Comparison of ENCODE assay signal across 17 cellular contexts in the genomic region with DNA sequence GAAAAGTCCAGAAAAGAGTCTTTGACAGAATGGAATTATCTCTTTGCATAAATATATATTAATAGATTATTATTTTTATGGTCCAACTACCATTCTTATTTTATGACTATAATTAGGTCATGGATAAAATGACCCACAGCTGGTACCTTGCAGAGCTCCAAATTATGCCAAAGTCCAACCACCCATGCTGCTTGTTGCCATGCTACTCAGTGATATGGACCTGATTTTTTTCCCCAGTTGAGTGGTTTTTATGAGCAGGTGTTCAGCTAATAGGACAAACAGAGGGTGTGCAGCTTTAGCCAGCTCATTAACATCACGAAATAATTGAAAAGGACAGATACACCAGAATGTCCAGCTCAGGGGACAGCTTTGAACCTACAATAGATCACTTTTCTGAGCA.
"Had no signal": no experiment of that assay in that cellular context is flagged by ENCODE, and none has a peak within 500 bp of the region (broad histone marks: within the 10 kb centered on the region; RNA-seq: fewer than 3 reads in every experiment).

No MANE protein-coding gene starts in this region.

- ATAC-seq: heart left ventricle; naive thymus-derived CD4-positive, alpha-beta T cell; psoas muscle; sciatic nerve had no signal

- DNase-seq: cortex of kidney; dorsolateral prefrontal cortex; effector CD8-positive, alpha-beta T cell; heart left ventricle; hippocampal formation; kidney glomerular epithelial cell; mammary epithelial cell; naive thymus-derived CD4-positive, alpha-beta T cell; nephron progenitor cell; psoas muscle; stimulated activated CD4-positive, alpha-beta T cell treated with anti-CD3 and anti-CD28 coated beads, Interleukin-2, amount 100 ng/mL, for 24 hours; stimulated activated CD4-positive, alpha-beta T cell treated with anti-CD3 and anti-CD28 coated beads, Interleukin-4, amount 100 ng/mL, for 4 hours; stimulated activated naive CD4-positive, alpha-beta T cell; stomach; substantia nigra; transverse colon had no signal
